25 cellular contexts compared by ENCODE assay signal in genomic region chr2:23859983-23860382, GRCh38.
DNase-seq lines count a peak whose midpoint lies in the region; ATAC-seq and TF ChIP-seq lines count a peak whose summit lies in the region.
"Had no signal": no experiment of that assay in that cellular context is flagged by ENCODE, and none has a peak within 500 bp of the region (broad histone marks: within the 10 kb centered on the region; RNA-seq: fewer than 3 reads in every experiment).

No MANE protein-coding gene starts in this region.

- no peak for TF ChIP-seq CTCF in SK-N-SH (IDR thresholded peaks at IDR 0.05)

- peaks cover 9% of the 10 kb centered on the region for H3F3A ChIP-seq in SK-N-SH (replicated peaks; ENCODE audit: insufficient read depth)

- no peaks in the 10 kb centered on the region for H3K4me1 Mint-ChIP-seq in central memory CD8-positive, alpha-beta T cell
- H3K4me1 Mint-ChIP-seq: activated CD4-positive, alpha-beta T cell treated with anti-CD3 and anti-CD28 coated beads for 36 hours; CD8-positive, alpha-beta memory T cell had no signal

- CTCF ChIA-PET in SK-N-SH (lab: Yijun Ruan, JAX) = interaction anchor here (1.3 to 1.5 kb wide), 2 partner anchors 9 to 224 kb away, joined by 3 to 4 read pairs; partner anchors contain the start of gene TP53I3

- DNase-seq in GM03348 (ENCODE audit: low spot score) (peak; percentile 8), SK-N-SH (no peak), mesenchymal stem cell (peak; percentile 32)
- DNase-seq in central memory CD8-positive, alpha-beta T cell (ENCODE audit: low spot score in 2 of 2) = no peak
- DNase-seq in stimulated activated CD4-positive, alpha-beta T cell treated with anti-CD3 and anti-CD28 coated beads, Interleukin-12 subunit alpha, Interleukin-12 subunit beta, amount 100 ng/mL, for 4 hours = no peak
- DNase-seq in activated CD4-positive, CD25-positive, alpha-beta regulatory T cell (lab: John Stamatoyannopoulos, UW) = no peak
- DNase-seq: activated CD4-positive, alpha-beta T cell treated with anti-CD3 and anti-CD28 coated beads for 36 hours; activated CD8-positive, alpha-beta memory T cell treated with anti-CD3 and anti-CD28 coated beads, Interleukin-2, amount 50 U/mL, for 4 hours; activated gamma-delta T cell; amygdala; CD8-positive, alpha-beta memory T cell; DND-41; hypothalamus; kidney; mesendoderm; NCI-H1694 treated with DMSO at 0.1 percent for 48 hours; PC-3; stimulated activated naive CD4-positive, alpha-beta T cell; T-helper 9 cell had no signal

- H3K27me3 Mint-ChIP-seq in central memory CD8-positive, alpha-beta T cell = no peaks in the 10 kb centered on the region
- H3K27me3 Mint-ChIP-seq: activated CD4-positive, alpha-beta T cell treated with anti-CD3 and anti-CD28 coated beads for 36 hours; CD8-positive, alpha-beta memory T cell; natural killer cell treated with Interleukin-12 subunit alpha and Interleukin-12 subunit beta and Interleukin-15 and Interleukin-18, amount 100 ng/mL, for 72 hours had no signal

- H3K23ac ChIP-seq in mesenchymal stem cell (ENCODE audit: low read length in 2 of 2) = no peak overlapping the region

- peaks cover 17 to 47% of the 10 kb centered on the region in 2 experiments for H3K36me3 ChIP-seq in SK-N-SH (replicated peaks in 1 of 2; ENCODE audit: control insufficient read depth in 1 of 2, insufficient read depth in 2 of 2, low read length in 1 of 2)
- peaks cover 9 to 31% of the 10 kb centered on the region in 2 experiments for H3K36me3 ChIP-seq in mesenchymal stem cell (ENCODE audit: control insufficient read depth in 1 of 2, insufficient read depth in 2 of 2, low read depth in 1 of 2, low read length in 2 of 2)

- H3K14ac ChIP-seq in mesenchymal stem cell (ENCODE audit: low read length in 2 of 2) = no peak overlapping the region

- H2BK15ac ChIP-seq in mesenchymal stem cell (ENCODE audit: low read depth, poor library complexity, severe bottlenecking) = no peak overlapping the region

- no peak overlapping the region for H2BK12ac ChIP-seq in mesenchymal stem cell (ENCODE audit: low read length in 2 of 2)

- H3K9me3 Mint-ChIP-seq in central memory CD8-positive, alpha-beta T cell = no peaks in the 10 kb centered on the region
- H3K9me3 Mint-ChIP-seq: CD8-positive, alpha-beta memory T cell; natural killer cell treated with Interleukin-12 subunit alpha and Interleukin-12 subunit beta and Interleukin-15 and Interleukin-18, amount 100 ng/mL, for 72 hours had no signal

- TF ChIP-seq EP300 in SK-N-SH (IDR thresholded peaks at IDR 0.05; ENCODE audit: borderline replicate concordance in 1 of 2, low read depth in 1 of 2, low read length in 1 of 2) = no peak

- no peak overlapping the region for H3K18ac ChIP-seq in mesenchymal stem cell (ENCODE audit: low read depth in 1 of 2, low read length in 2 of 2)

- no peak overlapping the region for H4K8ac ChIP-seq in mesenchymal stem cell (ENCODE audit: low read length)

- H3K4me2 ChIP-seq in SK-N-SH (0 out of 2 replicates have a peak overlapping the region, but pooled peaks have one; percentile 7), mesenchymal stem cell (ENCODE audit: low read length, poor library complexity, severe bottlenecking) (no peak overlapping the region)

- H2BK120ac ChIP-seq in mesenchymal stem cell (ENCODE audit: low read depth, low read length) = no peak overlapping the region

- H3K9me3 ChIP-seq in SK-N-SH (no peaks in the 10 kb centered on the region), mesenchymal stem cell (ENCODE audit: control insufficient read depth, low read length) (no peaks in the 10 kb centered on the region)
- H3K9me3 ChIP-seq: tibial nerve had no signal

- H4K20me1 ChIP-seq in SK-N-SH (ENCODE audit: insufficient read depth) = no peaks in the 10 kb centered on the region

- H3K9ac ChIP-seq in SK-N-SH (no peak overlapping the region), mesenchymal stem cell (ENCODE audit: low read length) (no peak overlapping the region)

- H3K27me3 ChIP-seq in SK-N-SH (ENCODE audit: insufficient read depth) = no peaks in the 10 kb centered on the region
- H3K27me3 ChIP-seq in mesenchymal stem cell (ENCODE audit: control insufficient read depth in 1 of 2, insufficient read depth in 1 of 2, low read length in 2 of 2) = no peaks in the 10 kb centered on the region
- H3K27me3 ChIP-seq: tibial nerve had no signal

- no peak overlapping the region for H3K4me3 ChIP-seq in SK-N-SH (ENCODE audit: low read depth in 2 of 2, low read length in 1 of 2)
- H3K4me3 ChIP-seq in mesenchymal stem cell (ENCODE audit: insufficient read depth in 1 of 2, low read depth in 1 of 2, low read length in 2 of 2) = no peak overlapping the region
- H3K4me3 ChIP-seq: SK-N-MC, tibial nerve had no signal

- no peak for ATAC-seq in central memory CD8-positive, alpha-beta T cell (replicated peaks; ENCODE audit: extremely low read depth, poor library complexity, severe bottlenecking)
- no peak for ATAC-seq in activated CD4-positive, CD25-positive, alpha-beta regulatory T cell treated with anti-CD3 and anti-CD28 coated beads, Interleukin-2, amount 50 U/mL, for 24 hours
- no peak for ATAC-seq in GM19467 (IDR thresholded peaks at IDR 0.05; ENCODE audit: unreplicated experiment)
- ATAC-seq: activated CD4-positive, alpha-beta T cell treated with anti-CD3 and anti-CD28 coated beads for 36 hours; natural killer cell treated with Interleukin-12 subunit alpha and Interleukin-12 subunit beta and Interleukin-15 and Interleukin-18, amount 100 ng/mL, for 72 hours; PC-3; sciatic nerve had no signal

- no peaks in the 10 kb centered on the region for H3K79me2 ChIP-seq in SK-N-SH (ENCODE audit: insufficient read depth)

- H3K4me1 ChIP-seq in SK-N-SH (ENCODE audit: control insufficient read depth in 1 of 2, insufficient read depth in 2 of 2, low read depth in 1 of 2, low read length in 1 of 2) = peaks cover 0 to 7% of the 10 kb centered on the region in 2 experiments; a peak in 1 of 4 replicates
- H3K4me1 ChIP-seq in mesenchymal stem cell (ENCODE audit: control insufficient read depth, insufficient read depth, low read depth, low read length) = no peaks in the 10 kb centered on the region
- H3K4me1 ChIP-seq: tibial nerve had no signal

- H2AFZ ChIP-seq in SK-N-SH (ENCODE audit: low read depth) (no peak overlapping the region), mesenchymal stem cell (ENCODE audit: low read depth, low read length) (no peak overlapping the region)

- H2BK5ac ChIP-seq in mesenchymal stem cell (ENCODE audit: low read depth, low read length, poor library complexity, severe bottlenecking) = no peak overlapping the region

- no peak overlapping the region for H3K4ac ChIP-seq in mesenchymal stem cell (ENCODE audit: low read depth in 1 of 2, low read length in 2 of 2)

- TF ChIP-seq RAD21 in SK-N-SH (IDR thresholded peaks at IDR 0.05; ENCODE audit: low read length) = no peak

- H3K4me3 Mint-ChIP-seq in central memory CD8-positive, alpha-beta T cell = no peak overlapping the region
- H3K4me3 Mint-ChIP-seq: activated CD4-positive, alpha-beta T cell treated with anti-CD3 and anti-CD28 coated beads for 36 hours; CD8-positive, alpha-beta memory T cell; natural killer cell treated with Interleukin-12 subunit alpha and Interleukin-12 subunit beta and Interleukin-15 and Interleukin-18, amount 100 ng/mL, for 72 hours had no signal

- H3K27ac ChIP-seq in SK-N-SH (ENCODE audit: low read depth in 2 of 2, low read length in 1 of 2) (peak overlapping the region in 1 of 2 experiments; percentile 67; a peak in 2 of 4 replicates), mesenchymal stem cell (ENCODE audit: low read length, poor library complexity, severe bottlenecking) (no peak overlapping the region)
- H3K27ac ChIP-seq: SK-N-MC, tibial nerve had no signal

- no peaks in the 10 kb centered on the region for H3K9me2 ChIP-seq in SK-N-SH

- WGBS in SK-N-SH (ENCODE audit: low lambda C conversion rate) = 43% methylated on average over 2 of the region's 2 CpGs
- WGBS in mesenchymal stem cell = 73% methylated on average over 1 of the region's 2 CpGs

- peaks cover 5% of the 10 kb centered on the region for H3K79me1 ChIP-seq in mesenchymal stem cell (replicated peaks; ENCODE audit: low read length, poor library complexity, severe bottlenecking)

- H3K27ac Mint-ChIP-seq in central memory CD8-positive, alpha-beta T cell (ENCODE audit: low read depth) = peak overlapping the region; percentile 30
- H3K27ac Mint-ChIP-seq: activated CD4-positive, alpha-beta T cell treated with anti-CD3 and anti-CD28 coated beads for 36 hours had no signal

- POLR2A ChIA-PET in SK-N-SH (lab: Yijun Ruan, JAX) = no interaction called here

- H2AK5ac ChIP-seq in mesenchymal stem cell (ENCODE audit: low read length, severe bottlenecking) = no peak overlapping the region

- H4K91ac ChIP-seq in mesenchymal stem cell (ENCODE audit: low read length) = no peak overlapping the region

- peaks cover 53% of the 10 kb centered on the region for H3K36me3 Mint-ChIP-seq in central memory CD8-positive, alpha-beta T cell (ENCODE audit: insufficient read depth)

TF ChIP-seq in SK-N-SH, 30 proteins besides CTCF, POLR2A, EP300 and RAD21 (continues in another document):
- TF ChIP-seq PBX3 (IDR thresholded peaks at IDR 0.05) = peak; percentile 79
- no peak for TF ChIP-seq RXRA (IDR thresholded peaks at IDR 0.05; ENCODE audit: borderline replicate concordance, low read depth)
- peak; percentile 46; the same call in 1 of the 2 replicates for TF ChIP-seq FOSL2 (IDR thresholded peaks at IDR 0.05; ENCODE audit: borderline replicate concordance, low read depth)
- TF ChIP-seq TEAD4 (IDR thresholded peaks at IDR 0.05; ENCODE audit: borderline replicate concordance, insufficient read depth) = no peak
- TF ChIP-seq GABPA (IDR thresholded peaks at IDR 0.05; ENCODE audit: low read depth) = 0 out of 2 replicates have a peak, but pooled peaks have one; percentile 16
- no peak for TF ChIP-seq SMC3 (IDR thresholded peaks at IDR 0.05; ENCODE audit: low read depth, low read length)
- TF ChIP-seq EZH2phosphoT487 (IDR thresholded peaks at IDR 0.05; ENCODE audit: borderline replicate concordance, low read depth) = no peak
- TF ChIP-seq USF1 (IDR thresholded peaks at IDR 0.05; ENCODE audit: borderline replicate concordance, low read depth) = no peak

Comparison
In these comparisons a context has a peak if more than half of its experiments do, and no peak if none do; other contexts are left out.
1. DNase-seq: peak in GM03348 (single experiment) and mesenchymal stem cell (single experiment); none in SK-N-SH (single experiment), central memory CD8-positive, alpha-beta T cell (0 of 2), stimulated activated CD4-positive, alpha-beta T cell treated with anti-CD3 and anti-CD28 coated beads, Interleukin-12 subunit alpha, Interleukin-12 subunit beta, amount 100 ng/mL, for 4 hours (single experiment) and activated CD4-positive, CD25-positive, alpha-beta regulatory T cell (0 of 4).